8 cellular contexts compared by ENCODE assay signal in the genomic region with DNA sequence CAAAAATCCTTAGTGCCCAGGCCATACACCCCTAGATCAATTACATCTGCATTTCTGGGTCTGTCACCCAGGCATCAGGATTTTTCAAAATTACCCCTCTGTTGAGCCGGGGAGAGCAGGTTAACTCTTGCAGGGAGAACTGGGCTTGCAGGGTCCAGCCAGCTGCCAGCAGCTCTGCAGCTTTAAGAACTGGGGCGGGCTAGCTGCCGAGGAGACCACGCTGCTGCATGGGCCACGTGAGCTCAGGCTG. TPM values are rescaled to one million over a fixed set of nuclear protein-coding genes. Genes with fewer than 3 reads are reported as not detected.
A peak's percentile ranks its signal among the peaks of the same experiment; 100 is the strongest.
DNase-seq lines count a peak whose midpoint lies in the region; ATAC-seq and TF ChIP-seq lines count a peak whose summit lies in the region.

A gene with protein sequence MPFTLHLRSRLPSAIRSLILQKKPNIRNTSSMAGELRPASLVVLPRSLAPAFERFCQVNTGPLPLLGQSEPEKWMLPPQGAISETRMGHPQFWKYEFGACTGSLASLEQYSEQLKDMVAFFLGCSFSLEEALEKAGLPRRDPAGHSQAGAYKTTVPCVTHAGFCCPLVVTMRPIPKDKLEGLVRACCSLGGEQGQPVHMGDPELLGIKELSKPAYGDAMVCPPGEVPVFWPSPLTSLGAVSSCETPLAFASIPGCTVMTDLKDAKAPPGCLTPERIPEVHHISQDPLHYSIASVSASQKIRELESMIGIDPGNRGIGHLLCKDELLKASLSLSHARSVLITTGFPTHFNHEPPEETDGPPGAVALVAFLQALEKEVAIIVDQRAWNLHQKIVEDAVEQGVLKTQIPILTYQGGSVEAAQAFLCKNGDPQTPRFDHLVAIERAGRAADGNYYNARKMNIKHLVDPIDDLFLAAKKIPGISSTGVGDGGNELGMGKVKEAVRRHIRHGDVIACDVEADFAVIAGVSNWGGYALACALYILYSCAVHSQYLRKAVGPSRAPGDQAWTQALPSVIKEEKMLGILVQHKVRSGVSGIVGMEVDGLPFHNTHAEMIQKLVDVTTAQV (plus strand): TSS at position 245 of the 250 bp plus-strand sequence. CDS start 46,222 bp downstream, outside the sequence.

- H3K27me3 ChIP-seq in right cardiac atrium (ENCODE audit: control insufficient read depth, insufficient read depth) = no peaks in the 10 kb centered on the region

- POLR2A ChIA-PET in HEK293T (lab: Yijun Ruan, JAX) = interaction anchor here (1.0 to 3.7 kb wide), 4 partner anchors 9 to 120 kb away, joined by 3 to 30 read pairs (median 8); a partner anchor contains a TSS

- peaks cover 13% of the 10 kb centered on the region for H3K4me1 ChIP-seq in right cardiac atrium (ENCODE audit: control insufficient read depth, insufficient read depth, low read length)

- peak within 1 kb of the TSS; percentile 97 for H3K27ac ChIP-seq in right cardiac atrium (ENCODE audit: low read length)

- peak; percentile 95 for ATAC-seq in right cardiac atrium

- peak; percentile 60 to 88 for DNase-seq in NCI-H446 (lab: John Stamatoyannopoulos, UW)
- DNase-seq in NCI-H446 treated with DMSO at 0.1 percent for 48 hours (lab: John Stamatoyannopoulos, UW) = no peak
- peak; percentile 82 for DNase-seq in HEK293T (ENCODE audit: extremely low spot score)
- DNase-seq in NCI-H1436 treated with DMSO at 0.1 percent for 48 hours (lab: John Stamatoyannopoulos, UW) = peak; percentile 31
- DNase-seq in amniotic epithelial cell (ENCODE audit: low read depth) = peak; percentile 74
- DNase-seq in right cardiac atrium = peak; percentile 86 to 95 (median 93)
- DNase-seq in retinal pigment epithelial cell (ENCODE audit: low read depth) = no peak
- no peak for DNase-seq in globus pallidus (ENCODE audit: low spot score)

- under 1% methylated on average over 5 of the region's 5 CpGs for WGBS in right cardiac atrium

- no peak for TF ChIP-seq CTCF in retinal pigment epithelial cell (conservative IDR thresholded peaks at IDR 0.05; ENCODE audit: low read depth, low read length)

- intact Hi-C loops in right cardiac atrium (cut with DNase I) = no loop called here

- no peaks in the 10 kb centered on the region for H3K9me3 ChIP-seq in right cardiac atrium (ENCODE audit: control insufficient read depth, low read length)

- H3K4me3 ChIP-seq in right cardiac atrium (ENCODE audit: low read length) = peak within 1 kb of the TSS; percentile 82
- H3K4me3 ChIP-seq in retinal pigment epithelial cell (ENCODE audit: low read length) = peak within 1 kb of the TSS; percentile 64

- CTCF ChIA-PET in HEK293T (lab: Yijun Ruan, JAX) = interaction anchor here (1.4 kb wide), 1 partner anchor 47 kb away, joined by 3 read pairs; no protein-coding TSS in a partner anchor

TF ChIP-seq in HEK293T, 16 proteins besides CTCF, POLR2A, EP300 and RAD21:
- TF ChIP-seq NFRKB (IDR thresholded peaks at IDR 0.05) = no peak
- peak; percentile 80; the same call in 1 of the 2 replicates for TF ChIP-seq L3MBTL2 (conservative IDR thresholded peaks at IDR 0.05)
- no peak for TF ChIP-seq TARDBP (IDR thresholded peaks at IDR 0.05)
- no peak for TF ChIP-seq FOXM1 (IDR thresholded peaks at IDR 0.05; ENCODE audit: borderline replicate concordance)

RNA-seq across cellular contexts. Expression of the gene that starts here (rescaled TPM):
- 100 to 1,000 TPM; 145 to 208 (median 179) TPM for total RNA-seq in right cardiac atrium
- 112 TPM for polyA plus RNA-seq in right cardiac atrium

Comparison
In these comparisons a context has a peak if more than half of its experiments do, and no peak if none do; other contexts are left out.
1. DNase-seq: peak in NCI-H446 (2 of 2), HEK293T (single experiment), NCI-H1436 treated with DMSO at 0.1 percent for 48 hours (single experiment), amniotic epithelial cell (single experiment) and right cardiac atrium (3 of 3); none in NCI-H446 treated with DMSO at 0.1 percent for 48 hours (single experiment), retinal pigment epithelial cell (single experiment) and globus pallidus (single experiment).